In the genomic region with DNA sequence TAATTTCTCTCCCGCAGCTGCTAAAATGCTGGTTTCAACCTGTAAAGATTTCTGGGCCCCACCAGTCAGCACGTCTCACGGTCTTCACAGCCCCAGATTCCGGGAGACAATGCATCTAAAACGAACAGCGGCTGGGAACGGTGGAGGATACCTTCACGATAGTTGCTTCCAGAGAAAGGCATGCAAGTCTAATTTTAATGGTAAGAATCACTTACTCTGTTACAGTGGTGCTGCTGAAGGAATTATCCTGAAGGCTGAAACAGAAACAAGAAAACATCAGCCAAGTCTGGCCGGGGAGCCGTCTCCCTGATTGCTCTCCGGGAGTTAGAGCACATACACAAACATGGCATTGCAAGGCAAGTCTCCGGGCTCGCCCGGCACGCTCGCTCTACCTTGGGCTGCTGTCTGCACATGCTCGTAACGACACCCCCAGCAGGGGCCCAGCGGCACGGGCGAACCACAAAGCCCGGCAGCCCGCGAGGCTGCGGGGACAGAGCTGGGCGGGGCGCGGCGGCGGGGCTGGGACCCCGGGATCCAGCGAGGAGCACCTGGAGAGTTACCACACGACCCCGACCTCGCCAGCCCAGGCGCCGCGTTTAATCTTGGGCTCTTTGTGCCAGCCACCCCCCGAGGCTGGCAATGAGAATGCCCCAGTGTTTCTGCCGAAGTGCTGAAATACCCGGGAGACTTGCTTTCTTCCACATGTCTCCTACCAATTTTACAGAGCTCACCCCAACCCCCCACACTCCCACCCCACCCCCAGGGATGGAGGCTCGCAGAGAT, we compare ENCODE assay signal across 8 cellular contexts. TPM values are rescaled to one million over a fixed set of nuclear protein-coding genes. Genes with fewer than 3 reads are reported as not detected.
DNase-seq lines count a peak whose midpoint lies in the region; ATAC-seq and TF ChIP-seq lines count a peak whose summit lies in the region.

FAM13C (minus strand) TSS at position 366 of the 783 bp plus-strand sequence; CDS start at position 277, 89 bp downstream.

- peaks cover 27% of the 10 kb centered on the region for H3K27me3 Mint-ChIP-seq in activated CD8-positive, alpha-beta memory T cell treated with anti-CD3 and anti-CD28 coated beads, Interleukin-2, amount 10 ng/mL, durations not matched to agents 7 days and 5 days
- peaks cover 20% of the 10 kb centered on the region for H3K27me3 Mint-ChIP-seq in T-helper 2 cell treated with Interferon-gamma antibody and Interleukin-4, amounts not matched to agents 5 μg/mL and 100 μg/mL, for 36 hours (ENCODE audit: low read depth)
- peaks cover 23% of the 10 kb centered on the region for H3K27me3 Mint-ChIP-seq in mesothelial cell of epicardium (ENCODE audit: low read depth)

- H3K4me3 Mint-ChIP-seq in activated CD8-positive, alpha-beta memory T cell treated with anti-CD3 and anti-CD28 coated beads, Interleukin-2, amount 10 ng/mL, durations not matched to agents 7 days and 5 days, result no peak within 1 kb of the TSS
- peak within 1 kb of the TSS; percentile 42 for H3K4me3 Mint-ChIP-seq in T-helper 2 cell treated with Interferon-gamma antibody and Interleukin-4, amounts not matched to agents 5 μg/mL and 100 μg/mL, for 36 hours
- peak within 1 kb of the TSS; percentile 69 for H3K4me3 Mint-ChIP-seq in mesothelial cell of epicardium

- ATAC-seq in activated CD8-positive, alpha-beta memory T cell treated with anti-CD3 and anti-CD28 coated beads, Interleukin-2, amount 10 ng/mL, durations not matched to agents 7 days and 5 days, result no peak
- no peak for ATAC-seq in HG03196 (IDR thresholded peaks at IDR 0.05; ENCODE audit: unreplicated experiment)

- H3K4me3 ChIP-seq in KMS-11 (IDR thresholded peaks at IDR 0.05; ENCODE audit: insufficient read depth, low read depth, low read length), result no peak within 1 kb of the TSS
- peak within 1 kb of the TSS; percentile 31 to 59 for H3K4me3 ChIP-seq in esophagus (ENCODE audit: low read depth in 1 of 2, low read length in 2 of 2)
- H3K4me3 ChIP-seq in tibial nerve, result peak within 1 kb of the TSS; percentile 50 to 75 (median 58)

- H3K4me2 ChIP-seq in KMS-11, result peak within 1 kb of the TSS; percentile 60

- no peak for TF ChIP-seq POLR2A in tibial nerve (IDR thresholded peaks at IDR 0.05)

- H3K27ac ChIP-seq in KMS-11, result no peak within 1 kb of the TSS
- H3K27ac ChIP-seq in esophagus (ENCODE audit: low read depth in 2 of 2, low read length in 1 of 2), result peak within 1 kb of the TSS; percentile 60 to 83
- H3K27ac ChIP-seq in tibial nerve, result peak within 1 kb of the TSS; percentile 46 to 85 (median 66)

- DNase-seq in activated CD8-positive, alpha-beta memory T cell treated with anti-CD3 and anti-CD28 coated beads, Interleukin-2, amount 10 ng/mL, durations not matched to agents 7 days and 5 days, result peak; percentile 40
- DNase-seq in activated CD8-positive, alpha-beta memory T cell treated with anti-CD3 and anti-CD28 coated beads for 24 hours, result no peak
- no peak for DNase-seq in T-helper 2 cell treated with Interferon-gamma antibody and Interleukin-4, amounts not matched to agents 5 μg/mL and 100 μg/mL, for 36 hours (ENCODE audit: low spot score)
- DNase-seq in mesothelial cell of epicardium (ENCODE audit: low spot score in 2 of 2, unreplicated experiment in 2 of 2) (peak; percentile 35 to 76), tibial nerve (ENCODE audit: low spot score in 2 of 2) (peak in 1 of 2 donors; percentile 28)

- 1% methylated on average over 39 to 42 of the region's 42 CpGs for WGBS in esophagus, 2 donors
- WGBS in tibial nerve, 2 donors, result 1 to 4% methylated on average over 27 to 39 of the region's 42 CpGs

- H3K9me3 ChIP-seq in esophagus (ENCODE audit: control insufficient read depth in 2 of 2, insufficient read depth in 1 of 2, low read depth in 1 of 2, low read length in 1 of 2), result no peaks in the 10 kb centered on the region
- H3K9me3 ChIP-seq in tibial nerve, result no peaks in the 10 kb centered on the region

- no peaks in the 10 kb centered on the region for H3K4me1 Mint-ChIP-seq in activated CD8-positive, alpha-beta memory T cell treated with anti-CD3 and anti-CD28 coated beads, Interleukin-2, amount 10 ng/mL, durations not matched to agents 7 days and 5 days
- peaks cover 3% of the 10 kb centered on the region for H3K4me1 Mint-ChIP-seq in T-helper 2 cell treated with Interferon-gamma antibody and Interleukin-4, amounts not matched to agents 5 μg/mL and 100 μg/mL, for 36 hours (ENCODE audit: low read depth)
- peaks cover 13% of the 10 kb centered on the region for H3K4me1 Mint-ChIP-seq in mesothelial cell of epicardium

- TF ChIP-seq EP300 in tibial nerve (IDR thresholded peaks at IDR 0.05), result no peak

- H3K4me1 ChIP-seq in KMS-11 (ENCODE audit: low read depth, poor library complexity, severe bottlenecking), result peaks cover 9% of the 10 kb centered on the region
- H3K4me1 ChIP-seq in esophagus (ENCODE audit: control insufficient read depth in 2 of 2, insufficient read depth in 2 of 2, low read length in 1 of 2), result peaks cover 0 to 2% of the 10 kb centered on the region in 2 donors
- H3K4me1 ChIP-seq in tibial nerve, result peaks cover 0 to 16% (median 0%) of the 10 kb centered on the region in 4 donors

- no peaks in the 10 kb centered on the region for H3K36me3 ChIP-seq in KMS-11 (ENCODE audit: insufficient read depth)
- no peaks in the 10 kb centered on the region for H3K36me3 ChIP-seq in esophagus (ENCODE audit: control insufficient read depth in 2 of 2, insufficient read depth in 2 of 2, low read length in 1 of 2)
- H3K36me3 ChIP-seq in tibial nerve, result no peaks in the 10 kb centered on the region

- H4K20me1 ChIP-seq in KMS-11 (ENCODE audit: insufficient read depth), result no peaks in the 10 kb centered on the region

- H3K9ac ChIP-seq in KMS-11, result peak within 1 kb of the TSS; percentile 51; the same call in 1 of the 2 replicates

- H3K27me3 ChIP-seq in KMS-11 (ENCODE audit: insufficient read depth, low read depth), result no peaks in the 10 kb centered on the region
- H3K27me3 ChIP-seq in esophagus (ENCODE audit: control insufficient read depth in 1 of 2, insufficient read depth in 2 of 2, low read length in 2 of 2), result no peaks in the 10 kb centered on the region
- H3K27me3 ChIP-seq in tibial nerve, result no peaks in the 10 kb centered on the region

- CTCF ChIA-PET in activated CD8-positive, alpha-beta memory T cell treated with anti-CD3 and anti-CD28 coated beads, Interleukin-2, amount 10 ng/mL, durations not matched to agents 7 days and 5 days (lab: Charles Lee), result no interaction called here

- no peaks in the 10 kb centered on the region for H3K79me2 ChIP-seq in KMS-11 (ENCODE audit: insufficient read depth, low read depth)

- H3K36me3 Mint-ChIP-seq in activated CD8-positive, alpha-beta memory T cell treated with anti-CD3 and anti-CD28 coated beads, Interleukin-2, amount 10 ng/mL, durations not matched to agents 7 days and 5 days, result no peaks in the 10 kb centered on the region
- no peaks in the 10 kb centered on the region for H3K36me3 Mint-ChIP-seq in T-helper 2 cell treated with Interferon-gamma antibody and Interleukin-4, amounts not matched to agents 5 μg/mL and 100 μg/mL, for 36 hours (ENCODE audit: low read depth)
- H3K36me3 Mint-ChIP-seq in mesothelial cell of epicardium, result no peaks in the 10 kb centered on the region

- TF ChIP-seq CTCF in KMS-11 (conservative IDR thresholded peaks at IDR 0.05; ENCODE audit: low read depth, low read length), result no peak
- TF ChIP-seq CTCF in mesothelial cell of epicardium (IDR thresholded peaks at IDR 0.05; ENCODE audit: unreplicated experiment), result no peak
- TF ChIP-seq CTCF in tibial nerve (IDR thresholded peaks at IDR 0.05), result no peak

- H2AFZ ChIP-seq in KMS-11 (ENCODE audit: low read depth), result peak within 1 kb of the TSS; percentile 64

- no peaks in the 10 kb centered on the region for H3K9me3 Mint-ChIP-seq in activated CD8-positive, alpha-beta memory T cell treated with anti-CD3 and anti-CD28 coated beads, Interleukin-2, amount 10 ng/mL, durations not matched to agents 7 days and 5 days (ENCODE audit: low read depth)
- H3K9me3 Mint-ChIP-seq in T-helper 2 cell treated with Interferon-gamma antibody and Interleukin-4, amounts not matched to agents 5 μg/mL and 100 μg/mL, for 36 hours, result no peaks in the 10 kb centered on the region
- H3K9me3 Mint-ChIP-seq in mesothelial cell of epicardium, result no peaks in the 10 kb centered on the region

- H3K27ac Mint-ChIP-seq in activated CD8-positive, alpha-beta memory T cell treated with anti-CD3 and anti-CD28 coated beads, Interleukin-2, amount 10 ng/mL, durations not matched to agents 7 days and 5 days, result no peak within 1 kb of the TSS
- H3K27ac Mint-ChIP-seq in T-helper 2 cell treated with Interferon-gamma antibody and Interleukin-4, amounts not matched to agents 5 μg/mL and 100 μg/mL, for 36 hours, result no peak within 1 kb of the TSS
- H3K27ac Mint-ChIP-seq in mesothelial cell of epicardium, result peak within 1 kb of the TSS; percentile 48

RNA-seq across cellular contexts. Expression of gene FAM13C, which starts in this region (rescaled TPM):
- not detected for total RNA-seq in activated CD8-positive, alpha-beta memory T cell treated with anti-CD3 and anti-CD28 coated beads, Interleukin-2, amount 10 ng/mL, durations not matched to agents 7 days and 5 days
- 1 to 10 TPM; 2.7 to 4.4 TPM for polyA plus RNA-seq in esophagus
- total RNA-seq in mesothelial cell of epicardium, result 6.7 to 7.3 TPM (median 6.8 TPM) in 3 replicates
- total RNA-seq in tibial nerve, result 10 to 100 TPM; 10.3 to 36.9 (median 20.6) TPM

Comparison
In these comparisons a context has a peak if more than half of its experiments do, and no peak if none do; other contexts are left out.
1. Peak in DNase-seq in activated CD8-positive, alpha-beta memory T cell treated with anti-CD3 and anti-CD28 coated beads, Interleukin-2, amount 10 ng/mL, durations not matched to agents 7 days and 5 days; RNA of the gene not detected or under 1 TPM.
2. DNase-seq: peak in mesothelial cell of epicardium (2 of 2); none in activated CD8-positive, alpha-beta memory T cell treated with anti-CD3 and anti-CD28 coated beads for 24 hours (single experiment) and T-helper 2 cell treated with Interferon-gamma antibody and Interleukin-4, amounts not matched to agents 5 μg/mL and 100 μg/mL, for 36 hours (single experiment).